8 cellular contexts compared by ENCODE assay signal in the genomic region with DNA sequence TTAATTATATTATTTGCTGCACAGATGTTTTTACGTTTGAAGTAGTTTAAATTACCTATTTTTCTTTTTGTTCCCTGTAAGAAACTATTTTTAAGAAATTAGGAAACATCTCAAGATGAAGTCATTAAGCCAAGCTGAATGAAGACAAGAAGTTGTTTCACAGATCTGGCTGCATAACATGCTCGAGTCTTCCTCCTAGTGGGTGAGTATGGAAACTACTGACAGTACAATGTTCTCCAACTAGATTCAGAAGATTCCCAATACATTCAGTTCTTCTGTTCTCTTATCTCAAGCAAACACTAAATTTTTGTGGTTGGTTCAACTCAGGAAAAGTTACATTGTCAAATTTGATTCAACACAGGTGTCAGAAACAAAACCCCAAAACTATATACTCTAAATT.
DNase-seq lines count a peak whose midpoint lies in the region; ATAC-seq and TF ChIP-seq lines count a peak whose summit lies in the region.

No MANE protein-coding gene starts in this region.

- no peaks in the 10 kb centered on the region for H3K4me1 Mint-ChIP-seq in Calu3 (ENCODE audit: low read depth, unreplicated experiment)

- H3K27ac Mint-ChIP-seq in Calu3 (ENCODE audit: unreplicated experiment): no peak overlapping the region

- BruUV-seq in Calu3 (replicated peaks; lab: Mats Ljungman, UMichigan): no TSS peak

- no peak overlapping the region for H3K27ac ChIP-seq in OCI-LY3 (ENCODE audit: low read length)

- no peak for ATAC-seq in HG02938 (IDR thresholded peaks at IDR 0.05; ENCODE audit: unreplicated experiment)

- no peak overlapping the region for H3K4me3 ChIP-seq in OCI-LY3 (ENCODE audit: low read length)

- no peak overlapping the region for H3K9ac ChIP-seq in OCI-LY3 (ENCODE audit: low read length)

- H3K4me2 ChIP-seq in OCI-LY3 (ENCODE audit: low read length): no peak overlapping the region

- no peak overlapping the region for H3K4me3 Mint-ChIP-seq in Calu3 (ENCODE audit: low read depth, unreplicated experiment)

- DNase-seq in Calu3: peak; percentile 0
- DNase-seq in GM20000 (ENCODE audit: low spot score): peak; percentile 18
- peak; percentile 26 for DNase-seq in foreskin melanocyte
- no peak for DNase-seq in stimulated activated CD4-positive, alpha-beta T cell treated with anti-CD3 and anti-CD28 coated beads, Interleukin-4, amount 100 ng/mL, for 4 hours
- no peak for DNase-seq in DMS153 treated with DMSO at 0.1 percent for 48 hours (lab: John Stamatoyannopoulos, UW; ENCODE audit: unreplicated experiment)
- no peak for DNase-seq in activated gamma-delta T cell (lab: John Stamatoyannopoulos, UW)

- no peaks in the 10 kb centered on the region for H3K27me3 Mint-ChIP-seq in Calu3 (ENCODE audit: unreplicated experiment)

- H3K9me3 Mint-ChIP-seq in Calu3 (ENCODE audit: low read depth, unreplicated experiment): no peaks in the 10 kb centered on the region

- H3K4me1 ChIP-seq in OCI-LY3 (ENCODE audit: low read length): no peaks in the 10 kb centered on the region

- TF ChIP-seq CTCF in Calu3 (IDR thresholded peaks at IDR 0.05; ENCODE audit: unreplicated experiment) (no peak), GM20000 (IDR thresholded peaks at IDR 0.05; ENCODE audit: extremely low read depth, missing control alignments) (peak; percentile 5), OCI-LY3 (IDR thresholded peaks at IDR 0.05; ENCODE audit: low read depth, low read length) (peak; percentile 44)

- CTCF ChIA-PET in Calu3 (lab: Charles Lee): interaction anchor here (0.7 kb wide), 1 partner anchor 453 kb away, joined by 3 read pairs; no protein-coding TSS in a partner anchor

- intact Hi-C loops in Calu3 (cut with micrococcal nuclease; ENCODE audit: unreplicated experiment): loop anchor here (5.0 kb wide), 1 partner anchor 454 kb away; no protein-coding TSS in a partner anchor

- no peaks in the 10 kb centered on the region for H3K79me2 ChIP-seq in OCI-LY3 (ENCODE audit: low read length)

- no peaks in the 10 kb centered on the region for H4K20me1 ChIP-seq in OCI-LY3 (ENCODE audit: insufficient read depth, low read length)

- H3K9me3 ChIP-seq in OCI-LY3 (ENCODE audit: insufficient read depth, low read length): no peaks in the 10 kb centered on the region

- H3K36me3 ChIP-seq in OCI-LY3 (replicated peaks; ENCODE audit: low read depth, low read length): no peaks in the 10 kb centered on the region

- no peaks in the 10 kb centered on the region for H3K36me3 Mint-ChIP-seq in Calu3 (ENCODE audit: insufficient read depth, unreplicated experiment)

- no peaks in the 10 kb centered on the region for H3K27me3 ChIP-seq in OCI-LY3 (ENCODE audit: low read depth, low read length)

- H2AFZ ChIP-seq in OCI-LY3 (ENCODE audit: low read depth, low read length): no peak overlapping the region

Comparison
In these comparisons a context has a peak if more than half of its experiments do, and no peak if none do; other contexts are left out.
1. DNase-seq: peak in Calu3 (single experiment), GM20000 (single experiment) and foreskin melanocyte (single experiment); none in stimulated activated CD4-positive, alpha-beta T cell treated with anti-CD3 and anti-CD28 coated beads, Interleukin-4, amount 100 ng/mL, for 4 hours (0 of 2), DMS153 treated with DMSO at 0.1 percent for 48 hours (single experiment) and activated gamma-delta T cell (single experiment).